In the genomic region with DNA sequence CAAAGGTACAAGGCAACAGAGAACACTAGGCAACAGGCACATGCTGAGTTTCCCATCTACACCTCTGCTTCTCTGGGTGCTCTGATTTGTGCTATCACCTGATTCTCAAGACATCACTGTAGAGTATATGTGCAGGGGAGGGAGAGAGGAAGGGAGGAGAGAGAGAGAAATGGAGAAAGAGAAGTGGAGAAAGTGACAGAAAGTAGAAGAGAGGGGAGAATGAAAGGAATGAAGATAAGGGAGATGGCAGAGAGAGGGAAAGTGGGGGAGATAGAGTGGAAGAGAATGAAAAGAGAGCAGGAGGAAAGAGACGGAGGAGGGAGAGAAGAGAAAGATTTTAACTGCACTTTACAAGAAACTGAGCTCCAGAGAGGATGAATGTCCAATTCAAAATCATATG, we compare ENCODE assay signal across 34 cellular contexts.
"Had no signal": no experiment of that assay in that cellular context is flagged by ENCODE, and none has a peak within 500 bp of the region (broad histone marks: within the 10 kb centered on the region; RNA-seq: fewer than 3 reads in every experiment).

No MANE protein-coding gene starts in this region.

- H3K27ac ChIP-seq: brain microvascular endothelial cell, coronary artery, dorsolateral prefrontal cortex, heart left ventricle, WERI-Rb-1 had no signal

- H3K4me3 ChIP-seq: coronary artery, dorsolateral prefrontal cortex, heart left ventricle had no signal

- H3K4me3 Mint-ChIP-seq: activated CD8-positive, alpha-beta T cell treated with anti-CD3 and anti-CD28 coated beads for 36 hours; activated naive CD8-positive, alpha-beta T cell; activated T-cell treated with anti-CD3 and anti-CD28 coated beads, Interleukin-2, amount 50 U/mL, for 4 hours; activated T-helper 17 cell treated with anti-CD3 and anti-CD28 coated beads, Interleukin-2, amount 50 U/mL, for 72 hours; central memory CD8-positive, alpha-beta T cell; dendritic cell treated with granulocyte-macrophage colony-stimulating factor and Interleukin-4, amounts not matched to agents 40 ng/mL and 50 ng/mL, for 4 days; endodermal cell; T-helper 17 cell; T-helper 2 cell treated with Interferon-gamma antibody and Interleukin-4, amounts not matched to agents 5 μg/mL and 100 μg/mL, for 36 hours had no signal

- H3K4me1 Mint-ChIP-seq: activated T-helper 17 cell treated with anti-CD3 and anti-CD28 coated beads, Interleukin-2, amount 50 U/mL, for 72 hours; central memory CD8-positive, alpha-beta T cell; endodermal cell; T-helper 17 cell had no signal

- H3K36me3 ChIP-seq: brain microvascular endothelial cell, heart left ventricle, WERI-Rb-1 had no signal

- H3K27me3 Mint-ChIP-seq: activated CD8-positive, alpha-beta T cell treated with anti-CD3 and anti-CD28 coated beads for 36 hours; dendritic cell treated with granulocyte-macrophage colony-stimulating factor and Interleukin-4, amounts not matched to agents 40 ng/mL and 50 ng/mL, for 4 days; T-helper 17 cell had no signal

- FAIRE-seq: astrocyte, bronchial epithelial cell, frontal cortex had no signal

- H3K27ac Mint-ChIP-seq: activated CD8-positive, alpha-beta T cell treated with anti-CD3 and anti-CD28 coated beads for 36 hours; activated naive CD8-positive, alpha-beta T cell; activated T-helper 17 cell treated with anti-CD3 and anti-CD28 coated beads, Interleukin-2, amount 50 U/mL, for 72 hours; dendritic cell treated with granulocyte-macrophage colony-stimulating factor and Interleukin-4, amounts not matched to agents 40 ng/mL and 50 ng/mL, for 4 days; endodermal cell; T-helper 17 cell; T-helper 2 cell treated with Interferon-gamma antibody and Interleukin-4, amounts not matched to agents 5 μg/mL and 100 μg/mL, for 36 hours had no signal

- DNase-seq: activated CD4-positive, alpha-beta T cell treated with anti-CD3 and anti-CD28 coated beads for 48 hours; activated CD4-positive, alpha-beta T cell treated with anti-CD3 and anti-CD28 coated beads, Interleukin-2, amount 50 U/mL, for 1 hour; activated CD4-positive, alpha-beta T cell treated with anti-CD3 and anti-CD28 coated beads, Interleukin-2, amount 50 U/mL, for 48 hours; activated CD4-positive, CD25-positive, alpha-beta regulatory T cell; activated CD4-positive, CD25-positive, alpha-beta regulatory T cell treated with anti-CD3 and anti-CD28 coated beads, Interleukin-2, amount 50 U/mL, for 72 hours; activated CD8-positive, alpha-beta memory T cell treated with anti-CD3 and anti-CD28 coated beads for 24 hours; activated CD8-positive, alpha-beta T cell treated with anti-CD3 and anti-CD28 coated beads for 36 hours; activated effector memory CD4-positive, alpha-beta T cell treated with Interleukin-2 at 50 U/mL for 16 hours; activated gamma-delta T cell treated with Interleukin-2 at 50 U/mL for 16 hours; activated naive CD4-positive, alpha-beta T cell treated with anti-CD3 and anti-CD28 coated beads, Interleukin-2, amount 50 U/mL, for 16 hours; activated naive CD4-positive, alpha-beta T cell treated with Interleukin-2 at 50 U/mL for 16 hours; activated T-cell treated with anti-CD3 and anti-CD28 coated beads, Interleukin-2, amount 50 U/mL, for 4 hours; amniotic stem cell; anterior cingulate cortex; effector memory CD4-positive, alpha-beta T cell; foreskin fibroblast; glutamatergic neuron; heart left ventricle; T-helper 1 cell; T-helper 17 cell; T1000 had no signal

- ATAC-seq: activated CD8-positive, alpha-beta T cell treated with anti-CD3 and anti-CD28 coated beads for 36 hours; activated T-cell treated with anti-CD3 and anti-CD28 coated beads, Interleukin-2, amount 50 U/mL, for 4 hours; activated T-helper 17 cell treated with anti-CD3 and anti-CD28 coated beads, Interleukin-2, amount 50 U/mL, for 72 hours; T-helper 17 cell had no signal

- H3K36me3 Mint-ChIP-seq: activated naive CD8-positive, alpha-beta T cell had no signal

- H3K27me3 ChIP-seq: brain microvascular endothelial cell, heart left ventricle had no signal
